Comparison of ENCODE assay signal across 23 cellular contexts in the genomic region with DNA sequence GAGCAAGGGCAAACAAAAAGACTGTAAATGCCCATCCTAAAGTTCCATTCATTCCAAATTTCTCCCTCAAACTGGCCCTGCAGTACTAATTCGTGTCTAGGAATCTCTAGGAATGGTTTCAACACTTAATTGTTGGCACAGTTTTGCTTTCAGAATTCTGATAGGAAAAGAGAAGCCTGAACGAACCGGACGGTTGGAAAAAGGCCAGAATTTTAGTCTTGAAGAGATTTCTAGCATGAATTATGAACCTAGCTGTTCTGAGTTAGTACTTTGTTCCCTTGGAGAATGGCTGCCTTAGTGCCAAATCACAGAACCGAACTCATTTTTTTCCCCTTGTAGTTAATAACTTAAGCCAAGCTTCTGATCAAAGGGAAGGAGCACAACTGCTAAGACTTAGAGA.
DNase-seq lines count a peak whose midpoint lies in the region; ATAC-seq and TF ChIP-seq lines count a peak whose summit lies in the region.
"Had no signal": no experiment of that assay in that cellular context is flagged by ENCODE, and none has a peak within 500 bp of the region (broad histone marks: within the 10 kb centered on the region; RNA-seq: fewer than 3 reads in every experiment).

No MANE protein-coding gene starts in this region.

- no peaks in the 10 kb centered on the region for H3K27me3 ChIP-seq in Karpas-422 (ENCODE audit: low read length)
- no peaks in the 10 kb centered on the region for H3K27me3 ChIP-seq in mesenchymal stem cell (ENCODE audit: control insufficient read depth in 1 of 2, insufficient read depth in 1 of 2, low read length in 2 of 2)
- H3K27me3 ChIP-seq in thoracic aorta (replicated peaks; ENCODE audit: insufficient read depth), result no peaks in the 10 kb centered on the region
- H3K27me3 ChIP-seq: BE2C, neural progenitor cell, testis had no signal

- H3K9me2 ChIP-seq in Karpas-422 (replicated peaks; ENCODE audit: insufficient read depth, low read length), result no peaks in the 10 kb centered on the region

- H4K91ac ChIP-seq in mesenchymal stem cell (ENCODE audit: low read length), result no peak overlapping the region

- H3K27ac ChIP-seq in Karpas-422 (ENCODE audit: low read length) (no peak overlapping the region), mesenchymal stem cell (ENCODE audit: low read length, poor library complexity, severe bottlenecking) (no peak overlapping the region), thoracic aorta (no peak overlapping the region)
- H3K27ac ChIP-seq: gastrocnemius medialis, neural progenitor cell, testis, VCaP had no signal

- no peak overlapping the region for H3K4ac ChIP-seq in mesenchymal stem cell (ENCODE audit: low read depth in 1 of 2, low read length in 2 of 2)

- H2AK5ac ChIP-seq in mesenchymal stem cell (ENCODE audit: low read length, severe bottlenecking), result no peak overlapping the region

- H3K4me1 ChIP-seq in Karpas-422 (ENCODE audit: low read length) (no peaks in the 10 kb centered on the region), mesenchymal stem cell (ENCODE audit: control insufficient read depth, insufficient read depth, low read depth, low read length) (peaks cover 3% of the 10 kb centered on the region), thoracic aorta (ENCODE audit: control insufficient read depth in 1 of 2, low read depth in 2 of 2) (peaks cover 0 to 20% of the 10 kb centered on the region in 2 donors)
- H3K4me1 ChIP-seq: gastrocnemius medialis had no signal

- H3K9ac ChIP-seq in Karpas-422 (ENCODE audit: low read length) (no peak overlapping the region), mesenchymal stem cell (ENCODE audit: low read length) (peak overlapping the region; percentile 56)
- H3K9ac ChIP-seq: neural progenitor cell had no signal

- DNase-seq in Karpas-422 (peak; percentile 14), cardiac fibroblast (ENCODE audit: low read depth in 2 of 2) (peak; percentile 33 to 91), mesenchymal stem cell (no peak), thoracic aorta (ENCODE audit: low spot score) (no peak), ACHN (no peak)
- DNase-seq: activated CD4-positive, alpha-beta memory T cell treated with anti-CD3 and anti-CD28 coated beads, Interleukin-2, amount 10 ng/mL, durations not matched to agents 7 days and 5 days; activated naive CD4-positive, alpha-beta T cell treated with anti-CD3 and anti-CD28 coated beads for 36 hours; activated T-cell treated with anti-CD3 and anti-CD28 coated beads, Interleukin-2, amount 50 U/mL, for 24 hours; BE2C; Caco-2; gastrocnemius medialis; left colon; midbrain; NCI-H1417 treated with DMSO at 0.1 percent for 48 hours; NCI-H526 treated with DMSO at 0.1 percent for 48 hours; stimulated activated CD4-positive, alpha-beta T cell treated with anti-CD3 and anti-CD28 coated beads, Interleukin-15, amount 100 ng/mL, for 24 hours; T-helper 17 cell; testis had no signal

- H4K20me1 ChIP-seq in Karpas-422 (ENCODE audit: insufficient read depth, low read depth, low read length), result no peaks in the 10 kb centered on the region

- WGBS in mesenchymal stem cell, result 83% methylated on average over 5 of the region's 5 CpGs

- H3K36me3 ChIP-seq in Karpas-422 (ENCODE audit: insufficient read depth, low read length), result no peaks in the 10 kb centered on the region
- H3K36me3 ChIP-seq in mesenchymal stem cell (ENCODE audit: control insufficient read depth in 1 of 2, insufficient read depth in 2 of 2, low read depth in 1 of 2, low read length in 2 of 2), result no peaks in the 10 kb centered on the region
- no peaks in the 10 kb centered on the region for H3K36me3 ChIP-seq in thoracic aorta
- H3K36me3 ChIP-seq: BE2C, gastrocnemius medialis, neural progenitor cell had no signal

- H3K4me2 ChIP-seq in Karpas-422 (ENCODE audit: low read depth, low read length, poor library complexity, severe bottlenecking), result no peak overlapping the region
- no peak overlapping the region for H3K4me2 ChIP-seq in mesenchymal stem cell (ENCODE audit: low read length, poor library complexity, severe bottlenecking)
- H3K4me2 ChIP-seq: neural progenitor cell had no signal

- no peak overlapping the region for H2BK5ac ChIP-seq in mesenchymal stem cell (ENCODE audit: low read depth, low read length, poor library complexity, severe bottlenecking)

- H3K79me1 ChIP-seq in mesenchymal stem cell (replicated peaks; ENCODE audit: low read length, poor library complexity, severe bottlenecking), result no peaks in the 10 kb centered on the region

- H3K4me3 ChIP-seq in Karpas-422 (ENCODE audit: low read length) (no peak overlapping the region), cardiac fibroblast (replicated peaks in 1 of 2; ENCODE audit: low read depth in 2 of 2, low read length in 2 of 2) (no peak overlapping the region), mesenchymal stem cell (ENCODE audit: insufficient read depth in 1 of 2, low read depth in 1 of 2, low read length in 2 of 2) (peak overlapping the region in 1 of 2 experiments; percentile 50), thoracic aorta (peak overlapping the region; percentile 13)
- H3K4me3 ChIP-seq: gastrocnemius medialis, neural progenitor cell, testis had no signal

- H2AFZ ChIP-seq in Karpas-422 (ENCODE audit: low read length), result no peak overlapping the region
- no peak overlapping the region for H2AFZ ChIP-seq in mesenchymal stem cell (ENCODE audit: low read depth, low read length)
- H2AFZ ChIP-seq: neural progenitor cell had no signal

- ATAC-seq in thoracic aorta (ENCODE audit: insufficient number of reproducible peaks, low FRiP score, low read depth) (no peak), GM18505 (IDR thresholded peaks at IDR 0.05; ENCODE audit: unreplicated experiment) (no peak), GM21367 (IDR thresholded peaks at IDR 0.05; ENCODE audit: unreplicated experiment) (no peak)
- ATAC-seq: gastrocnemius medialis, left colon, Right ventricle myocardium inferior, T-helper 17 cell had no signal

- TF ChIP-seq POLR2A in GM18505 (IDR thresholded peaks at IDR 0.05; ENCODE audit: borderline replicate concordance, extremely low read depth, insufficient read depth, insufficient read length), result no peak

- TF ChIP-seq CTCF in cardiac fibroblast (IDR thresholded peaks at IDR 0.05; ENCODE audit: low read depth, low read length), result no peak
- no peak for TF ChIP-seq CTCF in thoracic aorta (IDR thresholded peaks at IDR 0.05)

- H3K9me3 ChIP-seq in Karpas-422 (ENCODE audit: low read length) (no peaks in the 10 kb centered on the region), mesenchymal stem cell (ENCODE audit: control insufficient read depth, low read length) (no peaks in the 10 kb centered on the region), thoracic aorta (no peaks in the 10 kb centered on the region)
- H3K9me3 ChIP-seq: BE2C, Caco-2, gastrocnemius medialis, testis had no signal

- no peak overlapping the region for H2BK12ac ChIP-seq in mesenchymal stem cell (ENCODE audit: low read length in 2 of 2)

- H3K23ac ChIP-seq in mesenchymal stem cell (ENCODE audit: low read length in 2 of 2), result no peak overlapping the region

- H3K79me2 ChIP-seq in Karpas-422 (ENCODE audit: low read length), result no peaks in the 10 kb centered on the region

- H4K8ac ChIP-seq in mesenchymal stem cell (ENCODE audit: low read length), result no peak overlapping the region

- in situ Hi-C loops in ACHN (cut with HindIII; ENCODE audit: low pct_ligation_motif_present, low pct_unique_long_range_greater_than_20kb, low sequenced_read_pairs), result loop anchor here (25.0 kb wide), 2 partner anchors 502 to 827 kb away; no protein-coding TSS in a partner anchor

- no peak overlapping the region for H3K14ac ChIP-seq in mesenchymal stem cell (ENCODE audit: low read length in 2 of 2)

- no peak overlapping the region for H2BK120ac ChIP-seq in mesenchymal stem cell (ENCODE audit: low read depth, low read length)

- no peak overlapping the region for H2BK15ac ChIP-seq in mesenchymal stem cell (ENCODE audit: low read depth, poor library complexity, severe bottlenecking)

- no peak overlapping the region for H3K18ac ChIP-seq in mesenchymal stem cell (ENCODE audit: low read depth in 1 of 2, low read length in 2 of 2)

Comparison
In these comparisons a context has a peak if more than half of its experiments do, and no peak if none do; other contexts are left out.
1. DNase-seq: peak in Karpas-422 (single experiment) and cardiac fibroblast (2 of 2); none in mesenchymal stem cell (single experiment), thoracic aorta (single experiment) and ACHN (single experiment).